In genomic region chr2:9617749-9618148, GRCh38 we compare ENCODE assay signal across 13 cellular contexts. TPM values are rescaled to one million over a fixed set of nuclear protein-coding genes. Genes with fewer than 3 reads are reported as not detected.
DNase-seq lines count a peak whose midpoint lies in the region; ATAC-seq and TF ChIP-seq lines count a peak whose summit lies in the region.
"Had no signal": no experiment of that assay in that cellular context is flagged by ENCODE, and none has a peak within 500 bp of the region (broad histone marks: within the 10 kb centered on the region; RNA-seq: fewer than 3 reads in every experiment).

No MANE protein-coding gene starts in this region.

- DNase-seq in CD8-positive, alpha-beta T cell, result no peak
- DNase-seq in GM23248 (peak; percentile 66), foreskin keratinocyte (no peak), SKM-1 treated with dmso at 0.1 percent for 144 hours (lab: John Stamatoyannopoulos, UW; ENCODE audit: unreplicated experiment) (no peak), smooth muscle cell (lab: John Stamatoyannopoulos, UW; ENCODE audit: unreplicated experiment) (no peak)
- DNase-seq in activated T-helper 2 cell treated with anti-CD3 and anti-CD28 coated beads, Interferon-gamma antibody, Interleukin-2, Interleukin-4, amounts not matched to agents 10 μg/mL and 5 μg/mL and 100 μg/mL, durations not matched to agents 14 hours and 24 hours and 36 hours (ENCODE audit: low spot score), result no peak
- DNase-seq: erythroblast, GF-D8, left lung, NCI-H2029 treated with DMSO at 0.1 percent for 48 hours, NCI-H748 treated with DMSO at 0.1 percent for 48 hours, Peyer's patch had no signal

- peaks cover 37% of the 10 kb centered on the region for H3K36me3 Mint-ChIP-seq in CD8-positive, alpha-beta T cell
- H3K36me3 Mint-ChIP-seq in activated T-helper 2 cell treated with anti-CD3 and anti-CD28 coated beads, Interferon-gamma antibody, Interleukin-2, Interleukin-4, amounts not matched to agents 10 μg/mL and 5 μg/mL and 100 μg/mL, durations not matched to agents 14 hours and 24 hours and 36 hours (ENCODE audit: low read depth), result peaks cover 75% of the 10 kb centered on the region

- no peaks in the 10 kb centered on the region for H3K27me3 Mint-ChIP-seq in CD8-positive, alpha-beta T cell (ENCODE audit: low read depth)
- no peaks in the 10 kb centered on the region for H3K27me3 Mint-ChIP-seq in activated T-helper 2 cell treated with anti-CD3 and anti-CD28 coated beads, Interferon-gamma antibody, Interleukin-2, Interleukin-4, amounts not matched to agents 10 μg/mL and 5 μg/mL and 100 μg/mL, durations not matched to agents 14 hours and 24 hours and 36 hours (ENCODE audit: low read depth)

- H3K4me2 ChIP-seq in GM23248 (ENCODE audit: unreplicated experiment), result no peak overlapping the region
- no peak overlapping the region for H3K4me2 ChIP-seq in smooth muscle cell

- H4K20me1 ChIP-seq in GM23248 (ENCODE audit: insufficient read depth), result peaks cover 48% of the 10 kb centered on the region
- peaks cover 100% of the 10 kb centered on the region for H4K20me1 ChIP-seq in smooth muscle cell (ENCODE audit: low read depth)

- H3K4me1 ChIP-seq in CD8-positive, alpha-beta T cell (ENCODE audit: insufficient read depth, low read length), result peaks cover 52% of the 10 kb centered on the region
- peaks cover 43% of the 10 kb centered on the region for H3K4me1 ChIP-seq in GM23248 (ENCODE audit: insufficient read depth)
- peaks cover 12% of the 10 kb centered on the region for H3K4me1 ChIP-seq in foreskin keratinocyte
- peaks cover 19% of the 10 kb centered on the region for H3K4me1 ChIP-seq in smooth muscle cell (ENCODE audit: low read depth)

- H3K36me3 ChIP-seq in CD8-positive, alpha-beta T cell (ENCODE audit: insufficient read depth, low read length), result no peaks in the 10 kb centered on the region
- peaks cover 6% of the 10 kb centered on the region for H3K36me3 ChIP-seq in GM23248 (ENCODE audit: low read depth)
- peaks cover 10% of the 10 kb centered on the region for H3K36me3 ChIP-seq in smooth muscle cell (ENCODE audit: low read depth)
- H3K36me3 ChIP-seq: left lung had no signal

- ATAC-seq in CD8-positive, alpha-beta T cell, result no peak
- ATAC-seq in foreskin keratinocyte, result peak; percentile 38
- no peak for ATAC-seq in HG03432 (IDR thresholded peaks at IDR 0.05; ENCODE audit: unreplicated experiment)
- ATAC-seq: left lung had no signal

- peak overlapping the region; percentile 65 for H3K4me3 Mint-ChIP-seq in CD8-positive, alpha-beta T cell
- no peak overlapping the region for H3K4me3 Mint-ChIP-seq in activated T-helper 2 cell treated with anti-CD3 and anti-CD28 coated beads, Interferon-gamma antibody, Interleukin-2, Interleukin-4, amounts not matched to agents 10 μg/mL and 5 μg/mL and 100 μg/mL, durations not matched to agents 14 hours and 24 hours and 36 hours (ENCODE audit: low read depth)

- CTCF ChIA-PET in CD8-positive, alpha-beta T cell (lab: Charles Lee), result interaction anchor here (1.2 kb wide), 1 partner anchor 12 kb away, joined by 5 read pairs; the partner anchor contains the start of gene YWHAQ

- no peaks in the 10 kb centered on the region for H3K9me3 ChIP-seq in CD8-positive, alpha-beta T cell (ENCODE audit: low read length)
- no peaks in the 10 kb centered on the region for H3K9me3 ChIP-seq in GM23248 (ENCODE audit: low read depth)
- H3K9me3 ChIP-seq in smooth muscle cell (replicated peaks; ENCODE audit: low read depth), result no peaks in the 10 kb centered on the region
- H3K9me3 ChIP-seq: left lung, Peyer's patch had no signal

- peaks cover 100% of the 10 kb centered on the region for H3K79me2 ChIP-seq in GM23248 (ENCODE audit: insufficient read depth)
- H3K79me2 ChIP-seq in smooth muscle cell (ENCODE audit: low read depth), result peaks cover 100% of the 10 kb centered on the region

- H3K27ac ChIP-seq in CD8-positive, alpha-beta T cell (ENCODE audit: low read depth, low read length), result no peak overlapping the region
- H3K27ac ChIP-seq in GM23248 (0 out of 2 replicates have a peak overlapping the region, but pooled peaks have one; percentile 19), foreskin keratinocyte (no peak overlapping the region), smooth muscle cell (ENCODE audit: low read depth) (no peak overlapping the region)
- H3K27ac ChIP-seq: left lung, Peyer's patch had no signal

- H3K27ac Mint-ChIP-seq in CD8-positive, alpha-beta T cell, result peak overlapping the region; percentile 97
- H3K27ac Mint-ChIP-seq in activated T-helper 2 cell treated with anti-CD3 and anti-CD28 coated beads, Interferon-gamma antibody, Interleukin-2, Interleukin-4, amounts not matched to agents 10 μg/mL and 5 μg/mL and 100 μg/mL, durations not matched to agents 14 hours and 24 hours and 36 hours, result peak overlapping the region; percentile 29

- H3K4me1 Mint-ChIP-seq in CD8-positive, alpha-beta T cell (ENCODE audit: low read depth), result peaks cover 94% of the 10 kb centered on the region
- peaks cover 80% of the 10 kb centered on the region for H3K4me1 Mint-ChIP-seq in activated T-helper 2 cell treated with anti-CD3 and anti-CD28 coated beads, Interferon-gamma antibody, Interleukin-2, Interleukin-4, amounts not matched to agents 10 μg/mL and 5 μg/mL and 100 μg/mL, durations not matched to agents 14 hours and 24 hours and 36 hours (ENCODE audit: low read depth)

- POLR2A ChIA-PET in CD8-positive, alpha-beta T cell (lab: Charles Lee), result interaction anchor here (0.6 to 3.6 kb wide), 5 partner anchors 10 to 121 kb away, joined by 3 to 28 read pairs (median 5); partner anchors contain the start of genes ADAM17 and YWHAQ

- H3K4me3 ChIP-seq in CD8-positive, alpha-beta T cell (ENCODE audit: low read depth, low read length), result no peak overlapping the region
- H3K4me3 ChIP-seq in GM23248, result no peak overlapping the region
- H3K4me3 ChIP-seq in smooth muscle cell, result no peak overlapping the region
- H3K4me3 ChIP-seq: left lung, Peyer's patch had no signal

- H3F3A ChIP-seq in GM23248 (ENCODE audit: insufficient read depth) (peaks cover 65% of the 10 kb centered on the region), smooth muscle cell (ENCODE audit: low read depth) (peaks cover 12% of the 10 kb centered on the region)

- H3K27me3 ChIP-seq in CD8-positive, alpha-beta T cell (ENCODE audit: insufficient read depth, low read length), result no peaks in the 10 kb centered on the region
- H3K27me3 ChIP-seq in GM23248 (replicated peaks; ENCODE audit: insufficient read depth), result no peaks in the 10 kb centered on the region
- H3K27me3 ChIP-seq in foreskin keratinocyte, result no peaks in the 10 kb centered on the region
- no peaks in the 10 kb centered on the region for H3K27me3 ChIP-seq in smooth muscle cell (ENCODE audit: low read depth)
- H3K27me3 ChIP-seq: left lung, Peyer's patch had no signal

- H2AFZ ChIP-seq in GM23248 (no peak overlapping the region), smooth muscle cell (ENCODE audit: low read depth) (no peak overlapping the region)

- H3K9me3 Mint-ChIP-seq in CD8-positive, alpha-beta T cell, result no peaks in the 10 kb centered on the region
- H3K9me3 Mint-ChIP-seq in activated T-helper 2 cell treated with anti-CD3 and anti-CD28 coated beads, Interferon-gamma antibody, Interleukin-2, Interleukin-4, amounts not matched to agents 10 μg/mL and 5 μg/mL and 100 μg/mL, durations not matched to agents 14 hours and 24 hours and 36 hours, result no peaks in the 10 kb centered on the region

- intact Hi-C loops in CD8-positive, alpha-beta T cell (cut with DNase I, micrococcal nuclease), result no loop called here
- intact Hi-C loops in activated T-helper 2 cell treated with anti-CD3 and anti-CD28 coated beads, Interferon-gamma antibody, Interleukin-2, Interleukin-4, amounts not matched to agents 10 μg/mL and 5 μg/mL and 100 μg/mL, durations not matched to agents 14 hours and 24 hours and 36 hours (cut with micrococcal nuclease), result loop anchor here (1.0 kb wide), 1 partner anchor 9 kb away; no protein-coding TSS in a partner anchor

- WGBS in GM23248 (ENCODE audit: low coverage in 1 of 2, low lambda C conversion rate in 2 of 2, missing lambda C conversion rate in 2 of 2), 2 experiments, result 16 to 23% methylated on average over 1 of the region's 1 CpG
- WGBS in smooth muscle cell (ENCODE audit: low lambda C conversion rate), result 94% methylated on average over 1 of the region's 1 CpG

- no peaks in the 10 kb centered on the region for H3K9me2 ChIP-seq in GM23248 (ENCODE audit: insufficient read depth)

- TF ChIP-seq CTCF in CD8-positive, alpha-beta T cell (IDR thresholded peaks at IDR 0.05), result no peak
- TF ChIP-seq CTCF in foreskin keratinocyte (conservative IDR thresholded peaks at IDR 0.05) (no peak), smooth muscle cell (IDR thresholded peaks at IDR 0.05; ENCODE audit: borderline replicate concordance, insufficient read depth, poor library complexity, severe bottlenecking) (no peak)

- H3K9ac ChIP-seq in GM23248 (no peak overlapping the region), smooth muscle cell (ENCODE audit: low read depth) (no peak overlapping the region)

- in situ Hi-C loops in GM23248 (cut with MboI), result no loop called here

RNA-seq across cellular contexts. Expression of gene YWHAQ, which starts 13.0 kb away (rescaled TPM):
- 100 to 1,000 TPM; 115 to 123 TPM for total RNA-seq in CD8-positive, alpha-beta T cell
- 397 and 400 TPM in 2 replicates for total RNA-seq in GM23248 (2014; rRNA removed; shearing (Covaris generic))
- polyA plus RNA-seq in GM23248 (2016; fragmentation: Nextera tagmentation; extraction: Ambion mirVana) (694 and 728 TPM in 2 replicates), foreskin keratinocyte (265 and 322 TPM in 2 replicates), smooth muscle cell (300 and 324 TPM in 2 replicates)
- 334 and 339 TPM in 2 replicates for total RNA-seq in activated T-helper 2 cell treated with anti-CD3 and anti-CD28 coated beads, Interferon-gamma antibody, Interleukin-2, Interleukin-4, amounts not matched to agents 10 μg/mL and 5 μg/mL and 100 μg/mL, durations not matched to agents 14 hours and 24 hours and 36 hours
- total RNA-seq in foreskin keratinocyte (376 and 422 TPM in 2 replicates), smooth muscle cell (376 and 417 TPM in 2 replicates)
